8 cellular contexts compared by ENCODE assay signal in the genomic region with DNA sequence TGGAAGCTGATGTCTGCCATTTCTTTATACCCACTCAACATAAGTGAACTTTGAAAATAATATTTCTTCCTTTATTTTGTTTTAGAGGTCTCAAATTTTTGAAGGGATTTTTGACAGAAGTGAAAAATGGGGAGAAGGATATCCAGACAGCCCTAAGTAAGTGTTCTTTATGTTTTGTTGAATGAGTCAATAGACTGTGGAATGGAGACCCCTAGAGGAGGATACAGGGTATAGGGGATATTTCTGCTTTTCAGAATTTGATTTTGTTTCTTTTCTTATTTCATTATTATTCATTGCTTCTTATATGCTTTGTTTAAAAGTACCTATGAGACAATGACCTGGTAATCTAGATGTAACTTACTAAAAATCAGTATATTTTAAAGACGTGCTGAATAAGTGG. TPM values are rescaled to one million over a fixed set of nuclear protein-coding genes. Genes with fewer than 3 reads are reported as not detected.
DNase-seq lines count a peak whose midpoint lies in the region; ATAC-seq, FAIRE-seq and TF ChIP-seq lines count a peak whose summit lies in the region.

No MANE protein-coding gene starts in this region.

- H3K4me3 ChIP-seq in body of pancreas (no peak overlapping the region), kidney (ENCODE audit: low read length in 2 of 2) (no peak overlapping the region), upper lobe of right lung (no peak overlapping the region), WERI-Rb-1 (ENCODE audit: low read depth, low read length) (no peak overlapping the region)

- TF ChIP-seq CTCF in body of pancreas (IDR thresholded peaks at IDR 0.05) (peak in 6 of 7 experiments; percentile 31 to 71 (median 57)), kidney (IDR thresholded peaks at IDR 0.05; ENCODE audit: borderline replicate concordance, extremely low read depth, insufficient read depth) (peak; percentile 31), upper lobe of right lung (IDR thresholded peaks at IDR 0.05) (peak; percentile 67), WERI-Rb-1 (IDR thresholded peaks at IDR 0.05; ENCODE audit: low read depth, low read length) (no peak)

- peak; percentile 82 for FAIRE-seq in kidney (lab: Jason Lieb, UNC)

- H3K4me1 ChIP-seq in body of pancreas (no peaks in the 10 kb centered on the region), kidney (ENCODE audit: control insufficient read depth in 1 of 2, insufficient read depth in 1 of 2, low read depth in 1 of 2, low read length in 2 of 2) (no peaks in the 10 kb centered on the region), upper lobe of right lung (no peaks in the 10 kb centered on the region)

- H3K9me3 ChIP-seq in body of pancreas (no peaks in the 10 kb centered on the region), kidney (ENCODE audit: control insufficient read depth in 1 of 2, low read length in 2 of 2) (no peaks in the 10 kb centered on the region), upper lobe of right lung (no peaks in the 10 kb centered on the region), WERI-Rb-1 (ENCODE audit: severe bottlenecking) (no peaks in the 10 kb centered on the region)

- no peak for TF ChIP-seq POLR2A in body of pancreas (IDR thresholded peaks at IDR 0.05)

- DNase-seq in DMS 273 (lab: John Stamatoyannopoulos, UW; ENCODE audit: unreplicated experiment): peak; percentile 76
- DNase-seq in NCI-H2227 (lab: John Stamatoyannopoulos, UW; ENCODE audit: unreplicated experiment): peak; percentile 22
- no peak for DNase-seq in body of pancreas
- no peak for DNase-seq in kidney
- DNase-seq in upper lobe of right lung: no peak
- DNase-seq in WERI-Rb-1: no peak

- WGBS in body of pancreas, 2 donors: 40 to 54% methylated on average over 1 of the region's 1 CpG

- H3K27me3 ChIP-seq in body of pancreas: no peaks in the 10 kb centered on the region
- H3K27me3 ChIP-seq in upper lobe of right lung: no peaks in the 10 kb centered on the region
- no peaks in the 10 kb centered on the region for H3K27me3 ChIP-seq in WERI-Rb-1 (ENCODE audit: insufficient read depth, low read depth, severe bottlenecking)

- no peak overlapping the region for H3K9ac ChIP-seq in kidney (ENCODE audit: low read length in 2 of 2)

- H3K36me3 ChIP-seq in body of pancreas (replicated peaks in 1 of 2; ENCODE audit: insufficient read depth in 1 of 2, low read depth in 2 of 2) (no peaks in the 10 kb centered on the region), kidney (ENCODE audit: control insufficient read depth in 1 of 2, insufficient read depth in 2 of 2, low read length in 2 of 2) (peaks cover 0 to 9% of the 10 kb centered on the region in 2 donors), upper lobe of right lung (no peaks in the 10 kb centered on the region), WERI-Rb-1 (peaks cover 33% of the 10 kb centered on the region)

- ATAC-seq in GM21526 (IDR thresholded peaks at IDR 0.05; ENCODE audit: low FRiP score, unreplicated experiment) (peak; percentile 50), body of pancreas (peak; percentile 56), upper lobe of right lung (peak; percentile 64), HG02759 (IDR thresholded peaks at IDR 0.05; ENCODE audit: unreplicated experiment) (no peak)

- H3K27ac ChIP-seq in body of pancreas: no peak overlapping the region
- H3K27ac ChIP-seq in kidney (ENCODE audit: low read depth in 2 of 2, low read length in 2 of 2): no peak overlapping the region
- H3K27ac ChIP-seq in upper lobe of right lung: no peak overlapping the region
- H3K27ac ChIP-seq in WERI-Rb-1: no peak overlapping the region

- intact Hi-C loops in body of pancreas (cut with DNase I) (no loop called here), kidney (cut with DNase I) (no loop called here), upper lobe of right lung (cut with DNase I) (no loop called here)

RNA-seq across cellular contexts. Expression of a gene that starts 34.4 kb away (rescaled TPM):
- total RNA-seq in body of pancreas: 1 to 10 TPM; 6.7 to 8.2 TPM
- 8.5 TPM for total RNA-seq in kidney
- 4.8 TPM for polyA plus RNA-seq in kidney (ENCODE audit: insufficient read depth, low read depth, low replicate concordance)
- total RNA-seq in upper lobe of right lung: 11.3 TPM

RNA-seq across cellular contexts. Expression of a gene that starts 36.1 kb away (rescaled TPM):
- total RNA-seq in body of pancreas: 10 to 100 TPM in 1 of 2 donors, 1 to 10 TPM in 1; 9.6 to 22.7 TPM
- total RNA-seq in kidney: 15.4 TPM
- polyA plus RNA-seq in kidney (ENCODE audit: insufficient read depth, low read depth, low replicate concordance): 3.2 TPM
- total RNA-seq in upper lobe of right lung: 11.5 TPM

Comparison
In these comparisons a context has a peak if more than half of its experiments do, and no peak if none do; other contexts are left out.
1. DNase-seq: peak in DMS 273 (single experiment) and NCI-H2227 (single experiment); none in body of pancreas (0 of 4), kidney (single experiment), upper lobe of right lung (single experiment) and WERI-Rb-1 (single experiment).